ENCODE assay signal across 10 cellular contexts in genomic region chr5:142110988-142111687, GRCh38. TPM values are rescaled to one million over a fixed set of nuclear protein-coding genes. Genes with fewer than 3 reads are reported as not detected.
DNase-seq lines count a peak whose midpoint lies in the region; ATAC-seq and TF ChIP-seq lines count a peak whose summit lies in the region.
"Had no signal": no experiment of that assay in that cellular context is flagged by ENCODE, and none has a peak within 500 bp of the region (broad histone marks: within the 10 kb centered on the region; RNA-seq: fewer than 3 reads in every experiment).

No MANE protein-coding gene starts in this region.

- no peaks in the 10 kb centered on the region for H3K9me3 Mint-ChIP-seq in activated naive CD4-positive, alpha-beta T cell treated with anti-CD3 and anti-CD28 coated beads, Interleukin-2, amount 10 ng/mL, durations not matched to agents 7 days and 5 days
- H3K9me3 Mint-ChIP-seq in activated CD8-positive, alpha-beta T cell treated with anti-CD3 and anti-CD28 coated beads, Interleukin-2, amount 10 ng/mL, durations not matched to agents 7 days and 5 days (ENCODE audit: insufficient read depth): no peaks in the 10 kb centered on the region

- H3K4me3 ChIP-seq in hepatocyte: no peak overlapping the region
- peak overlapping the region; percentile 16 for H3K4me3 ChIP-seq in thymus (ENCODE audit: low read length)
- H3K4me3 ChIP-seq in mesendoderm (ENCODE audit: low read length): no peak overlapping the region
- H3K4me3 ChIP-seq: mucosa of descending colon had no signal

- no peak overlapping the region for H3K4ac ChIP-seq in mesendoderm (ENCODE audit: low read depth, low read length)

- peak overlapping the region; percentile 86 for H3K4me2 ChIP-seq in hepatocyte
- no peak overlapping the region for H3K4me2 ChIP-seq in mesendoderm (ENCODE audit: low read length)

- CTCF ChIA-PET in activated naive CD4-positive, alpha-beta T cell treated with anti-CD3 and anti-CD28 coated beads, Interleukin-2, amount 10 ng/mL, durations not matched to agents 7 days and 5 days (lab: Charles Lee): interaction anchor here (0.6 to 5.0 kb wide), 9 partner anchors 8 to 157 kb away, joined by 3 to 45 read pairs (median 7); partner anchors contain the start of gene GNPDA1
- CTCF ChIA-PET in activated CD8-positive, alpha-beta T cell treated with anti-CD3 and anti-CD28 coated beads, Interleukin-2, amount 10 ng/mL, durations not matched to agents 7 days and 5 days (lab: Charles Lee): interaction anchor here (0.6 to 6.0 kb wide), 14 partner anchors 8 to 142 kb away, joined by 3 to 91 read pairs (median 4); partner anchors contain the start of genes GNPDA1 and RNF14

- peaks cover 72% of the 10 kb centered on the region for H3K4me1 Mint-ChIP-seq in activated naive CD4-positive, alpha-beta T cell treated with anti-CD3 and anti-CD28 coated beads, Interleukin-2, amount 10 ng/mL, durations not matched to agents 7 days and 5 days
- peaks cover 61% of the 10 kb centered on the region for H3K4me1 Mint-ChIP-seq in activated CD8-positive, alpha-beta T cell treated with anti-CD3 and anti-CD28 coated beads, Interleukin-2, amount 10 ng/mL, durations not matched to agents 7 days and 5 days (ENCODE audit: low read depth)

- no peak for TF ChIP-seq CTCF in hepatocyte (IDR thresholded peaks at IDR 0.05; ENCODE audit: poor library complexity)

- no peak overlapping the region for H3K27ac ChIP-seq in hepatocyte
- no peak overlapping the region for H3K27ac ChIP-seq in thymus (ENCODE audit: low read depth)
- no peak overlapping the region for H3K27ac ChIP-seq in mesendoderm (ENCODE audit: low read depth, low read length)

- H4K5ac ChIP-seq in mesendoderm (ENCODE audit: low read length): no peak overlapping the region

- H3K4me1 ChIP-seq in hepatocyte (ENCODE audit: insufficient read depth): peaks cover 10% of the 10 kb centered on the region
- H3K4me1 ChIP-seq in thymus (ENCODE audit: control insufficient read depth, insufficient read depth, low read length): peaks cover 14% of the 10 kb centered on the region
- H3K4me1 ChIP-seq in mesendoderm (ENCODE audit: control insufficient read depth, low read depth, low read length): peaks cover 6% of the 10 kb centered on the region

- no peaks in the 10 kb centered on the region for H3K9me2 ChIP-seq in hepatocyte (replicated peaks; ENCODE audit: insufficient read depth)

- H3K36me3 Mint-ChIP-seq in activated naive CD4-positive, alpha-beta T cell treated with anti-CD3 and anti-CD28 coated beads, Interleukin-2, amount 10 ng/mL, durations not matched to agents 7 days and 5 days: peaks cover 32% of the 10 kb centered on the region
- H3K36me3 Mint-ChIP-seq in activated CD8-positive, alpha-beta T cell treated with anti-CD3 and anti-CD28 coated beads, Interleukin-2, amount 10 ng/mL, durations not matched to agents 7 days and 5 days (ENCODE audit: low read depth): peaks cover 44% of the 10 kb centered on the region

- WGBS in hepatocyte (ENCODE audit: low lambda C conversion rate, missing lambda C conversion rate): 89% methylated on average over 6 of the region's 6 CpGs
- WGBS in thymus: 94% methylated on average over 6 of the region's 6 CpGs
- WGBS in mesendoderm (ENCODE audit: extremely low coverage, insufficient coverage, low lambda C conversion rate): no CpG with 5 or more reads among the region's 6 CpGs

- H4K8ac ChIP-seq in mesendoderm (ENCODE audit: low read depth, low read length): no peak overlapping the region

- H2BK15ac ChIP-seq in mesendoderm (replicated peaks; ENCODE audit: low read depth): no peak overlapping the region

- H4K20me1 ChIP-seq in hepatocyte (ENCODE audit: insufficient read depth, poor library complexity, severe bottlenecking): peaks cover 62% of the 10 kb centered on the region

- no peak overlapping the region for H3K18ac ChIP-seq in mesendoderm (ENCODE audit: low read length)

- H2BK5ac ChIP-seq in mesendoderm (ENCODE audit: low read length): no peak overlapping the region

- in situ Hi-C loops in ACHN (cut with HindIII; ENCODE audit: low pct_ligation_motif_present, low pct_unique_long_range_greater_than_20kb, low sequenced_read_pairs): no loop called here

- no peak overlapping the region for H3K56ac ChIP-seq in mesendoderm (ENCODE audit: low read length)

- H3K27ac Mint-ChIP-seq in activated naive CD4-positive, alpha-beta T cell treated with anti-CD3 and anti-CD28 coated beads, Interleukin-2, amount 10 ng/mL, durations not matched to agents 7 days and 5 days: peak overlapping the region; percentile 98
- H3K27ac Mint-ChIP-seq in activated CD8-positive, alpha-beta T cell treated with anti-CD3 and anti-CD28 coated beads, Interleukin-2, amount 10 ng/mL, durations not matched to agents 7 days and 5 days: no peak overlapping the region

- no peak overlapping the region for H3K9ac ChIP-seq in mesendoderm (ENCODE audit: low read length)

- no peak overlapping the region for H2BK120ac ChIP-seq in mesendoderm (ENCODE audit: low read depth, low read length)

- H3K9me3 ChIP-seq in hepatocyte (ENCODE audit: low read depth) (no peaks in the 10 kb centered on the region), thymus (ENCODE audit: control insufficient read depth) (no peaks in the 10 kb centered on the region)
- H3K9me3 ChIP-seq: mucosa of descending colon had no signal

- DNase-seq in activated naive CD4-positive, alpha-beta T cell treated with anti-CD3 and anti-CD28 coated beads, Interleukin-2, amount 10 ng/mL, durations not matched to agents 7 days and 5 days: no peak
- no peak for DNase-seq in activated naive CD4-positive, alpha-beta T cell treated with anti-CD3 and anti-CD28 coated beads, Interleukin-2, amount 50 U/mL, for 16 hours
- no peak for DNase-seq in activated CD8-positive, alpha-beta T cell treated with anti-CD3 and anti-CD28 coated beads, Interleukin-2, amount 10 ng/mL, durations not matched to agents 7 days and 5 days
- DNase-seq in hepatocyte (ENCODE audit: low spot score) (no peak), mesendoderm (no peak), ACHN (no peak)
- DNase-seq: mucosa of descending colon; stimulated activated CD4-positive, alpha-beta T cell treated with anti-CD3 and anti-CD28 coated beads, Interleukin-12 subunit alpha, Interleukin-12 subunit beta, amount 100 ng/mL, for 4 hours had no signal

- no peak for ATAC-seq in activated CD8-positive, alpha-beta T cell treated with anti-CD3 and anti-CD28 coated beads, Interleukin-2, amount 10 ng/mL, durations not matched to agents 7 days and 5 days
- no peak for ATAC-seq in HG02870 (IDR thresholded peaks at IDR 0.05; ENCODE audit: unreplicated experiment)
- ATAC-seq: mucosa of descending colon had no signal

- H3K79me2 ChIP-seq in hepatocyte (peaks cover 71% of the 10 kb centered on the region), mesendoderm (ENCODE audit: control insufficient read depth, insufficient read depth, low read length) (peaks cover 22% of the 10 kb centered on the region)

- H3K27me3 ChIP-seq in hepatocyte: no peaks in the 10 kb centered on the region
- no peaks in the 10 kb centered on the region for H3K27me3 ChIP-seq in thymus (ENCODE audit: control insufficient read depth, insufficient read depth)
- H3K27me3 ChIP-seq in mesendoderm (ENCODE audit: insufficient read depth, low read length, poor library complexity): no peaks in the 10 kb centered on the region

- peak overlapping the region; percentile 97 for H3K4me3 Mint-ChIP-seq in activated naive CD4-positive, alpha-beta T cell treated with anti-CD3 and anti-CD28 coated beads, Interleukin-2, amount 10 ng/mL, durations not matched to agents 7 days and 5 days
- H3K4me3 Mint-ChIP-seq in activated CD8-positive, alpha-beta T cell treated with anti-CD3 and anti-CD28 coated beads, Interleukin-2, amount 10 ng/mL, durations not matched to agents 7 days and 5 days: peak overlapping the region; percentile 93

- H3K27me3 Mint-ChIP-seq in activated naive CD4-positive, alpha-beta T cell treated with anti-CD3 and anti-CD28 coated beads, Interleukin-2, amount 10 ng/mL, durations not matched to agents 7 days and 5 days: no peaks in the 10 kb centered on the region
- H3K27me3 Mint-ChIP-seq in activated CD8-positive, alpha-beta T cell treated with anti-CD3 and anti-CD28 coated beads, Interleukin-2, amount 10 ng/mL, durations not matched to agents 7 days and 5 days (ENCODE audit: low read depth): no peaks in the 10 kb centered on the region

- no peak overlapping the region for H3K23ac ChIP-seq in mesendoderm (ENCODE audit: low read length)

- POLR2A ChIA-PET in activated CD8-positive, alpha-beta T cell treated with anti-CD3 and anti-CD28 coated beads, Interleukin-2, amount 10 ng/mL, durations not matched to agents 7 days and 5 days (lab: Charles Lee): interaction anchor here (1.1 to 4.0 kb wide), 4 partner anchors 16 to 142 kb away, joined by 3 to 86 read pairs (median 35); partner anchors contain the start of genes GNPDA1 and RNF14

- H2AK5ac ChIP-seq in mesendoderm (ENCODE audit: low read length): no peak overlapping the region

- H2AFZ ChIP-seq in hepatocyte: no peak overlapping the region

- H3K36me3 ChIP-seq in hepatocyte (replicated peaks; ENCODE audit: insufficient read depth, low read depth): no peaks in the 10 kb centered on the region
- H3K36me3 ChIP-seq in thymus (ENCODE audit: control insufficient read depth, insufficient read depth): no peaks in the 10 kb centered on the region
- H3K36me3 ChIP-seq in mesendoderm (ENCODE audit: control insufficient read depth, insufficient read depth, low read length): no peaks in the 10 kb centered on the region

- H3K79me1 ChIP-seq in mesendoderm (ENCODE audit: low read length): peaks cover 16% of the 10 kb centered on the region

RNA-seq across cellular contexts. Expression of gene NDFIP1, which starts 2.6 kb away (rescaled TPM):
- total RNA-seq in activated CD8-positive, alpha-beta T cell treated with anti-CD3 and anti-CD28 coated beads, Interleukin-2, amount 10 ng/mL, durations not matched to agents 7 days and 5 days: 10 to 100 TPM; 47.2 TPM
- total RNA-seq in hepatocyte: 80.3 and 85.0 TPM in 2 replicates
- polyA plus RNA-seq in hepatocyte (61.3 and 63.8 TPM in 2 replicates), thymus (121 TPM)
- polyA plus RNA-seq in mesendoderm (2013, experiment 1 of 2): 20.2 TPM
- polyA plus RNA-seq in mesendoderm (2013, experiment 2 of 2): 19.9 TPM
